In the genomic region with DNA sequence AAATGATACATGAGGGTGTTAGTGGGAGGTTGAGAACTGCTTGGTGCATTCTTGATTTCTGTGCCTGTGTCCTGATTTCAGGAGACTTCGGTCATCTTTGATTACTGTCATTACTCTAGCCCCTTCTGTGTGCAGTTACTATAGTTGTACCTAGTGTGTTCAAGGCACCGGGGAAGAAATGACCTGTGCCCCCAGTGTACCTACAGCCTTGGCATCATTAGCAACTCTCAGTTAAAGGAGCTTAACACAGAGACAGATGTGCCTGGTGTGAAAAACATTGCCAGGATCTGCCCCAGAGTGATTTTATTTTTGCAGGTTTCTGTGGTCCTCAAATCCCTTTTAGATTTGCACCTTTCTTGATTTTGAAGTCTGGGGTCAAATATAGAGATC, we compare ENCODE assay signal across 13 cellular contexts.
A peak's percentile ranks its signal among the peaks of the same experiment; 100 is the strongest.
DNase-seq lines count a peak whose midpoint lies in the region; TF ChIP-seq lines count a peak whose summit lies in the region.
"Had no signal": no experiment of that assay in that cellular context is flagged by ENCODE, and none has a peak within 500 bp of the region (broad histone marks: within the 10 kb centered on the region; RNA-seq: fewer than 3 reads in every experiment).

No MANE protein-coding gene starts in this region.

- peak overlapping the region; percentile 26 for H3K27ac ChIP-seq in colonic mucosa
- H3K27ac ChIP-seq: thyroid gland had no signal

- H3K36me3 ChIP-seq in GM06990 (ENCODE audit: control insufficient read depth, insufficient read depth, low read length), result no peaks in the 10 kb centered on the region; the same call in 1 of the 2 replicates
- no peaks in the 10 kb centered on the region for H3K36me3 ChIP-seq in colonic mucosa
- H3K36me3 ChIP-seq: heart right ventricle, thyroid gland had no signal

- intact Hi-C loops in colonic mucosa (cut with DNase I), result no loop called here

- no peak for TF ChIP-seq CTCF in GM06990 (IDR thresholded peaks at IDR 0.05; ENCODE audit: insufficient read depth, low read length, poor library complexity, severe bottlenecking)
- no peak for TF ChIP-seq CTCF in colonic mucosa (IDR thresholded peaks at IDR 0.05)
- TF ChIP-seq CTCF in osteocyte (IDR thresholded peaks at IDR 0.05), result no peak
- TF ChIP-seq CTCF in GM13977 (IDR thresholded peaks at IDR 0.05; ENCODE audit: extremely low read depth, insufficient read depth, missing control alignments), result no peak

- no peaks in the 10 kb centered on the region for H3K9me3 Mint-ChIP-seq in osteocyte (ENCODE audit: unreplicated experiment)
- H3K9me3 Mint-ChIP-seq in immature natural killer cell, result no peaks in the 10 kb centered on the region

- no peaks in the 10 kb centered on the region for H3K9me3 ChIP-seq in colonic mucosa
- H3K9me3 ChIP-seq: thyroid gland had no signal

- peaks cover 20% of the 10 kb centered on the region for H3K36me3 Mint-ChIP-seq in osteocyte (ENCODE audit: unreplicated experiment)
- H3K36me3 Mint-ChIP-seq in immature natural killer cell, result peaks cover 4 to 32% (median 5%) of the 10 kb centered on the region in 3 donors

- DNase-seq in GM06990 (ENCODE audit: extremely low read depth, insufficient read length), result no peak
- peak; percentile 34 for DNase-seq in NAMALWA (ENCODE audit: low spot score)
- DNase-seq in colonic mucosa, result no peak
- DNase-seq in osteocyte (ENCODE audit: extremely low spot score, unreplicated experiment), result no peak
- no peak for DNase-seq in immature natural killer cell
- no peak for DNase-seq in GM13977 (ENCODE audit: low spot score)
- no peak for DNase-seq in COLO829 (ENCODE audit: low spot score)
- no peak for DNase-seq in NCI-H1694 treated with DMSO at 0.1 percent for 48 hours (lab: John Stamatoyannopoulos, UW)
- DNase-seq: aorta; effector memory CD4-positive, alpha-beta T cell; heart right ventricle; NCI-H1436; thyroid gland had no signal

- H3K27me3 Mint-ChIP-seq in osteocyte (ENCODE audit: unreplicated experiment) (no peaks in the 10 kb centered on the region), immature natural killer cell (ENCODE audit: low read depth in 3 of 3) (peaks cover 0 to 2% (median 0%) of the 10 kb centered on the region in 3 donors)

- in situ Hi-C loops in GM13977 (cut with MboI; ENCODE audit: low pct_unique_long_range_greater_than_20kb, low sequenced_read_pairs, unreplicated experiment), result no loop called here

- H3K27ac Mint-ChIP-seq in osteocyte (ENCODE audit: unreplicated experiment) (peak overlapping the region; percentile 97), immature natural killer cell (peak overlapping the region in 1 of 6 donors; percentile 35)

- no peaks in the 10 kb centered on the region for H3K27me3 ChIP-seq in GM06990 (replicated peaks; ENCODE audit: control insufficient read depth, insufficient read depth, low read length)
- H3K27me3 ChIP-seq in colonic mucosa, result no peaks in the 10 kb centered on the region
- H3K27me3 ChIP-seq: heart right ventricle, thyroid gland had no signal

- H3K4me3 Mint-ChIP-seq in osteocyte (ENCODE audit: unreplicated experiment) (peak overlapping the region; percentile 66), immature natural killer cell (no peak overlapping the region)

- H3K4me1 Mint-ChIP-seq in osteocyte (ENCODE audit: unreplicated experiment) (peaks cover 61% of the 10 kb centered on the region), immature natural killer cell (peaks cover 38 to 76% of the 10 kb centered on the region in 2 donors)

- peak overlapping the region in 1 of 2 donors; percentile 70 for H3K9ac ChIP-seq in colonic mucosa (ENCODE audit: low read depth in 2 of 2, low read length in 2 of 2)

- H3K4me1 ChIP-seq in colonic mucosa, result peaks cover 10% of the 10 kb centered on the region
- H3K4me1 ChIP-seq: thyroid gland had no signal

- H3K4me3 ChIP-seq in GM06990 (replicated peaks; ENCODE audit: low read depth, low read length) (0 out of 2 replicates have a peak overlapping the region, but pooled peaks have one; percentile 19), colonic mucosa (no peak overlapping the region)
- H3K4me3 ChIP-seq: thyroid gland had no signal
